1 cellular context compared by ENCODE assay signal in genomic region chr14:94015223-94015622, GRCh38.
TF ChIP-seq lines count a peak whose summit lies in the region.

No MANE protein-coding gene starts in this region.

TF ChIP-seq in GM23338, 12 proteins besides CTCF, POLR2A, EP300 and RAD21 (continued from another document):
- TF ChIP-seq REST (IDR thresholded peaks at IDR 0.05; ENCODE audit: unreplicated experiment), result no peak
- no peak for TF ChIP-seq POLR2AphosphoS5 (IDR thresholded peaks at IDR 0.05; ENCODE audit: low read depth)
